14 cellular contexts compared by ENCODE assay signal in the genomic region with DNA sequence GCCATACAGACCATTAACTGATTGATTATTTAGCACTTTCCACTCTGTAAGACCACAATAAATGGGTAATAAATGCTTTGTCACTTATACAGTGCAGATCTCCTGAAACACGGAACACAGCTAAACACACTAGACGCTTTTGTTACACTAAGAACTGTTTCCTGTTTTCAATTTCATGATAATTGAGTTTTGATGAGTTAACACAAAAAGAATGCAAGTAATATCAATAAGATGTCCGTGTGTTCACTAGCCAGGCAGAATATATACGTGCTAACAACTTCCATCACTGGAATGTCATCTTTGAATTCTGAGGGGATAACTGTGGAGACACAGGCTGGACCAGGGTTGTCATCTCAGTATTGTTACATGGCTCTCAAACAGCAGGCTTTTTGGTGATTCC.
DNase-seq lines count a peak whose midpoint lies in the region; ATAC-seq, FAIRE-seq and TF ChIP-seq lines count a peak whose summit lies in the region.
"Had no signal": no experiment of that assay in that cellular context is flagged by ENCODE, and none has a peak within 500 bp of the region (broad histone marks: within the 10 kb centered on the region; RNA-seq: fewer than 3 reads in every experiment).

No MANE protein-coding gene starts in this region.

- H3K27me3 ChIP-seq in adipocyte (replicated peaks; ENCODE audit: control insufficient read depth, insufficient read depth, low read length) = no peaks in the 10 kb centered on the region
- no peaks in the 10 kb centered on the region for H3K27me3 ChIP-seq in gastroesophageal sphincter

- no peaks in the 10 kb centered on the region for H3K36me3 ChIP-seq in adipocyte (ENCODE audit: control insufficient read depth, insufficient read depth, low read length, severe bottlenecking)
- H3K36me3 ChIP-seq in gastroesophageal sphincter = peaks cover 0 to 4% of the 10 kb centered on the region in 2 donors

- WGBS in gastroesophageal sphincter (ENCODE audit: low coverage in 1 of 2), 2 donors = 4 to 25% methylated on average over 4 of the region's 4 CpGs

- no peak for TF ChIP-seq EP300 in gastroesophageal sphincter (IDR thresholded peaks at IDR 0.05)

- peak; percentile 9 for FAIRE-seq in GM18507 (lab: Jason Lieb, UNC)
- FAIRE-seq: GM12878, H1 had no signal

- ATAC-seq in gastroesophageal sphincter = no peak
- ATAC-seq: Right ventricle myocardium inferior had no signal

- H3K4me1 ChIP-seq in adipocyte (ENCODE audit: control insufficient read depth, insufficient read depth, low read length) = peaks cover 58% of the 10 kb centered on the region
- H3K4me1 ChIP-seq in gastroesophageal sphincter = peaks cover 3 to 87% (median 13%) of the 10 kb centered on the region in 3 donors

- H3K9me3 ChIP-seq in adipocyte (ENCODE audit: control insufficient read depth, low read length) (no peaks in the 10 kb centered on the region), gastroesophageal sphincter (no peaks in the 10 kb centered on the region)

- peak overlapping the region; percentile 83 for H3K9ac ChIP-seq in adipocyte (ENCODE audit: low read length)

- no peak for TF ChIP-seq CTCF in gastroesophageal sphincter (IDR thresholded peaks at IDR 0.05)

- peak overlapping the region in 3 of 4 donors; percentile 5 to 69 (median 51) for H3K27ac ChIP-seq in gastroesophageal sphincter

- DNase-seq in GM18507 (ENCODE audit: extremely low spot score, insufficient read length, low read depth) (no peak), adipocyte (ENCODE audit: low read depth) (no peak), COR-L47 (lab: John Stamatoyannopoulos, UW) (no peak), KG1 (lab: John Stamatoyannopoulos, UW) (no peak), NCI-H510A (lab: John Stamatoyannopoulos, UW) (no peak), NCI-H345 (lab: John Stamatoyannopoulos, UW) (no peak)
- DNase-seq: CD4-positive, alpha-beta T cell; DMS79; GDM1; NCI-H446 treated with DMSO at 0.1 percent for 48 hours had no signal

- TF ChIP-seq POLR2A in gastroesophageal sphincter (IDR thresholded peaks at IDR 0.05) = no peak

- H3K4me3 ChIP-seq in adipocyte (ENCODE audit: low read length) = no peak overlapping the region
- H3K4me3 ChIP-seq in gastroesophageal sphincter = no peak overlapping the region
- H3K4me3 ChIP-seq: GM12878 had no signal
